ENCODE assay signal across 19 cellular contexts in genomic region chr3:102255736-102256135, GRCh38.
DNase-seq lines count a peak whose midpoint lies in the region; ATAC-seq, FAIRE-seq and TF ChIP-seq lines count a peak whose summit lies in the region.
"Had no signal": no experiment of that assay in that cellular context is flagged by ENCODE, and none has a peak within 500 bp of the region (broad histone marks: within the 10 kb centered on the region; RNA-seq: fewer than 3 reads in every experiment).

No MANE protein-coding gene starts in this region.

- no peak for TF ChIP-seq RAD21 in IMR-90 (IDR thresholded peaks at IDR 0.05; ENCODE audit: low read length)

- in situ Hi-C loops in IMR-90 (cut with MboI; ENCODE audit: low sequenced_read_pairs): no loop called here

- no peak overlapping the region for H3K56ac ChIP-seq in IMR-90 (ENCODE audit: extremely low read depth, insufficient read depth, low read length)

- peak; percentile 61 for FAIRE-seq in urothelium cell line (lab: Jason Lieb, UNC)
- FAIRE-seq: A549, D721Med, G401.6, GM12892, GM19239, H54 had no signal

- H2BK120ac ChIP-seq in IMR-90 (ENCODE audit: low read depth, low read length): no peak overlapping the region

- no peak overlapping the region for H3K4ac ChIP-seq in IMR-90 (ENCODE audit: low read depth, low read length)

- H2BK15ac ChIP-seq in IMR-90 (ENCODE audit: low read depth, low read length): no peak overlapping the region

- H3K36me3 ChIP-seq in IMR-90 (ENCODE audit: control insufficient read depth, insufficient read depth, low read length) (no peaks in the 10 kb centered on the region), PC-3 (ENCODE audit: low read depth, low read length) (no peaks in the 10 kb centered on the region)

- H3K79me2 ChIP-seq in PC-3 (ENCODE audit: low read length): no peaks in the 10 kb centered on the region

- no peak overlapping the region for H3K4me2 ChIP-seq in IMR-90 (ENCODE audit: low read depth, low read length)
- no peak overlapping the region for H3K4me2 ChIP-seq in PC-3 (ENCODE audit: low read length)
- H3K4me2 ChIP-seq: A549 had no signal

- no peak overlapping the region for H4K5ac ChIP-seq in IMR-90 (ENCODE audit: low read depth, low read length)

- H3K9ac ChIP-seq in IMR-90 (ENCODE audit: low read depth, low read length) (no peak overlapping the region), PC-3 (ENCODE audit: low read length) (no peak overlapping the region)

- TF ChIP-seq CTCF in IMR-90 (conservative IDR thresholded peaks at IDR 0.05; ENCODE audit: low read depth, low read length) (no peak), PC-3 (conservative IDR thresholded peaks at IDR 0.05; ENCODE audit: low read depth, low read length) (no peak), epithelial cell of esophagus (IDR thresholded peaks at IDR 0.05; ENCODE audit: insufficient read depth, low read depth, low read length, missing control alignments) (no peak), lower leg skin (IDR thresholded peaks at IDR 0.05) (no peak), GM10266 (IDR thresholded peaks at IDR 0.05; ENCODE audit: control insufficient read depth, insufficient read depth, low read depth, missing control alignments) (no peak)

- no peak overlapping the region for H2AK5ac ChIP-seq in IMR-90 (ENCODE audit: low read depth, low read length)

- H3K18ac ChIP-seq in IMR-90 (ENCODE audit: low read depth, low read length): no peak overlapping the region

- no peak overlapping the region for H3K23ac ChIP-seq in IMR-90 (ENCODE audit: low read depth, low read length)

- intact Hi-C loops in IMR-90 (cut with micrococcal nuclease): no loop called here
- intact Hi-C loops in PC-3 (cut with micrococcal nuclease): no loop called here
- intact Hi-C loops in lower leg skin (cut with DNase I; ENCODE audit: low total_unique reads): no loop called here

- ATAC-seq in IMR-90 (ENCODE audit: low read depth) (no peak), PC-3 (no peak)
- ATAC-seq: A549; CD8-positive, alpha-beta T cell; HCT116 had no signal

- no peak overlapping the region for H4K91ac ChIP-seq in IMR-90 (ENCODE audit: insufficient read depth, low read depth, low read length)

- no peak overlapping the region for H4K8ac ChIP-seq in IMR-90 (ENCODE audit: low read depth in 2 of 2, low read length in 2 of 2)

- no peaks in the 10 kb centered on the region for H3K9me1 ChIP-seq in IMR-90 (ENCODE audit: insufficient read depth, low read length)

- H3K4me1 ChIP-seq in IMR-90 (ENCODE audit: control insufficient read depth, insufficient read depth, low read length) (no peaks in the 10 kb centered on the region), PC-3 (ENCODE audit: insufficient read depth, low read length) (no peaks in the 10 kb centered on the region)
- H3K4me1 ChIP-seq: A549 had no signal

- H2BK5ac ChIP-seq in IMR-90 (ENCODE audit: low read depth, low read length, poor library complexity, severe bottlenecking): no peak overlapping the region

- no peaks in the 10 kb centered on the region for H3K9me3 ChIP-seq in IMR-90 (ENCODE audit: control insufficient read depth, insufficient read depth, low read length)
- no peaks in the 10 kb centered on the region for H3K9me3 ChIP-seq in PC-3 (ENCODE audit: low read length)
- H3K9me3 ChIP-seq: A549 had no signal

- H2BK20ac ChIP-seq in IMR-90 (ENCODE audit: low read depth, low read length): no peak overlapping the region

- no peaks in the 10 kb centered on the region for H3F3A ChIP-seq in PC-3 (ENCODE audit: low read length, unreplicated experiment)

- dilution Hi-C loops in IMR-90 (cut with HindIII; ENCODE audit: low sequenced_read_pairs, unreplicated experiment): no loop called here

- no peaks in the 10 kb centered on the region for H3K79me1 ChIP-seq in IMR-90 (ENCODE audit: low read depth in 1 of 2, low read length in 2 of 2)

- no peak overlapping the region for H2AK9ac ChIP-seq in IMR-90 (replicated peaks; ENCODE audit: low read depth, low read length, poor library complexity)

- POLR2A ChIA-PET in IMR-90 (lab: Charles Lee; ENCODE audit: unreplicated experiment) (no interaction called here), PC-3 (lab: Charles Lee; ENCODE audit: unreplicated experiment) (no interaction called here)

- no peaks in the 10 kb centered on the region for H3K9me2 ChIP-seq in PC-3 (replicated peaks; ENCODE audit: low read length)

- TF ChIP-seq POLR2A in IMR-90 (IDR thresholded peaks at IDR 0.05; ENCODE audit: low read depth, low read length) (no peak), lower leg skin (IDR thresholded peaks at IDR 0.05) (no peak)

- H4K20me1 ChIP-seq in IMR-90 (ENCODE audit: insufficient read depth, low read length) (no peaks in the 10 kb centered on the region), PC-3 (ENCODE audit: low read length) (no peaks in the 10 kb centered on the region)

- no CpG with 5 or more reads among the region's 1 CpG for WGBS in IMR-90 (ENCODE audit: extremely low coverage in 2 of 2, insufficient read length in 1 of 2), 2 experiments
- 96 to 97% methylated on average over 1 of the region's 1 CpG for WGBS in lower leg skin, 2 donors

- H3K27me3 ChIP-seq in IMR-90 (ENCODE audit: control insufficient read depth, insufficient read depth, low read length) (no peaks in the 10 kb centered on the region), PC-3 (ENCODE audit: low read length) (no peaks in the 10 kb centered on the region)

- CTCF ChIA-PET in IMR-90 (lab: Yijun Ruan, JAX): no interaction called here
- CTCF ChIA-PET in PC-3 (lab: Charles Lee): no interaction called here

- no peak overlapping the region for H3K4me3 ChIP-seq in IMR-90 (ENCODE audit: insufficient read depth, low read depth, low read length)
- no peak overlapping the region for H3K4me3 ChIP-seq in PC-3 (ENCODE audit: low read length)
- no peak overlapping the region for H3K4me3 ChIP-seq in epithelial cell of esophagus (ENCODE audit: low read length)
- no peak overlapping the region for H3K4me3 ChIP-seq in lower leg skin (ENCODE audit: low read depth, poor library complexity, severe bottlenecking)
- H3K4me3 ChIP-seq: A549 had no signal

- DNase-seq in IMR-90 (no peak), PC-3 (peak; percentile 25), epithelial cell of esophagus (ENCODE audit: low read depth) (peak; percentile 57), urothelium cell line (ENCODE audit: low spot score) (no peak), lower leg skin (ENCODE audit: low spot score in 2 of 2) (no peak), GM10266 (ENCODE audit: extremely low spot score) (no peak), ecto neural progenitor cell (ENCODE audit: low spot score) (no peak)
- DNase-seq: CD8-positive, alpha-beta T cell; COR-L47; DMS153; DMS79 treated with DMSO at 0.1 percent for 48 hours; EL had no signal

- no peak overlapping the region for H3K14ac ChIP-seq in IMR-90 (replicated peaks; ENCODE audit: low read depth, low read length)

- no peak overlapping the region for H3K27ac ChIP-seq in IMR-90 (ENCODE audit: insufficient read depth, low read length)
- H3K27ac ChIP-seq in PC-3 (ENCODE audit: low read length): no peak overlapping the region
- H3K27ac ChIP-seq: A549 had no signal

- H2AFZ ChIP-seq in IMR-90 (replicated peaks; ENCODE audit: low read length, poor library complexity): no peak overlapping the region
- H2AFZ ChIP-seq in PC-3 (ENCODE audit: low read length): no peak overlapping the region

- BruUV-seq in IMR-90 (replicated peaks; lab: Mats Ljungman, UMichigan) (no TSS peak), PC-3 (replicated peaks; lab: Mats Ljungman, UMichigan) (no TSS peak)

TF ChIP-seq in IMR-90, 13 proteins besides CTCF, POLR2A, EP300 and RAD21:
- TF ChIP-seq MAFK (IDR thresholded peaks at IDR 0.05; ENCODE audit: low read depth, low read length): no peak
- TF ChIP-seq CEBPB (IDR thresholded peaks at IDR 0.05; ENCODE audit: low read depth, low read length): 0 out of 2 replicates have a peak, but pooled peaks have one; percentile 14
- no peak for TF ChIP-seq CHD1 (IDR thresholded peaks at IDR 0.05; ENCODE audit: low read depth, low read length)

Comparison
In these comparisons a context has a peak if more than half of its experiments do, and no peak if none do; other contexts are left out.
1. DNase-seq: peak in PC-3 (single experiment) and epithelial cell of esophagus (single experiment); none in IMR-90 (single experiment), urothelium cell line (single experiment), lower leg skin (0 of 2), GM10266 (single experiment) and ecto neural progenitor cell (single experiment).